Comparison of ENCODE assay signal across 30 cellular contexts in genomic region chr1:230351983-230352382, GRCh38.
"Had no signal": no experiment of that assay in that cellular context is flagged by ENCODE, and none has a peak within 500 bp of the region (broad histone marks: within the 10 kb centered on the region; RNA-seq: fewer than 3 reads in every experiment).

No MANE protein-coding gene starts in this region.

- H3K9me3 ChIP-seq: lower lobe of right lung, pancreas, prostate gland, sigmoid colon, spleen, tibial nerve, uterus had no signal

- H3K4me3 Mint-ChIP-seq: immature natural killer cell; naive thymus-derived CD8-positive, alpha-beta T cell; nephron; neural crest cell; stimulated activated memory B cell treated with anti-CD40 and anti-IgM and Interleukin-4, amounts not matched to agents 10 μg/mL and 1 μg/mL and 100 μg/mL, for 72 hours; stimulated activated naive CD8-positive, alpha-beta T cell treated with anti-CD3 and anti-CD28 coated beads, Interleukin-15, amount 100 ng/mL, for 72 hours; type B pancreatic cell had no signal

- H3K27ac ChIP-seq: lower lobe of right lung, pancreas, prostate gland, sigmoid colon, spleen, tibial nerve, uterus had no signal

- H3K36me3 ChIP-seq: lower lobe of right lung, pancreas, prostate gland, sigmoid colon, spleen, tibial nerve, uterus had no signal

- ATAC-seq: left ventricle myocardium superior; lower lobe of right lung; naive thymus-derived CD8-positive, alpha-beta T cell; pancreas; right cardiac atrium; stimulated activated memory B cell treated with anti-CD40 and anti-IgM and Interleukin-4, amounts not matched to agents 10 μg/mL and 1 μg/mL and 100 μg/mL, for 72 hours; stimulated activated naive CD8-positive, alpha-beta T cell treated with anti-CD3 and anti-CD28 coated beads, Interleukin-15, amount 100 ng/mL, for 72 hours had no signal

- DNase-seq: hypothalamus; immature natural killer cell; kidney; left ventricle myocardium superior; lower lobe of right lung; mammary epithelial cell; mesenchymal stem cell; naive thymus-derived CD8-positive, alpha-beta T cell; nucleus accumbens; pancreas; posterior cingulate gyrus; right cardiac atrium; sigmoid colon; small intestine; spleen; stimulated activated CD4-positive, alpha-beta T cell treated with anti-CD3 and anti-CD28 coated beads, Interleukin-1b, Interleukin-23, amount 100 ng/mL, for 48 hours; stimulated activated CD4-positive, alpha-beta T cell treated with anti-CD3 and anti-CD28 coated beads, Interleukin-2, amount 100 ng/mL, for 48 hours; stimulated activated CD4-positive, alpha-beta T cell treated with anti-CD3 and anti-CD28 coated beads, Interleukin-4, amount 100 ng/mL, for 4 hours; stimulated activated CD8-positive, alpha-beta memory T cell treated with anti-CD3 and anti-CD28 coated beads, Interleukin-4, amount 100 ng/mL, for 48 hours; stimulated activated naive CD4-positive, alpha-beta T cell treated with Interleukin-2 at 50 U/mL for 16 hours; stimulated activated naive CD8-positive, alpha-beta T cell treated with anti-CD3 and anti-CD28 coated beads, Interleukin-15, amount 100 ng/mL, for 72 hours; substantia nigra; uterus had no signal

- H3K27me3 ChIP-seq: pancreas, sigmoid colon, spleen, tibial nerve, uterus had no signal

- H3K4me1 Mint-ChIP-seq: immature natural killer cell; nephron; stimulated activated memory B cell treated with anti-CD40 and anti-IgM and Interleukin-4, amounts not matched to agents 10 μg/mL and 1 μg/mL and 100 μg/mL, for 72 hours; stimulated activated naive CD8-positive, alpha-beta T cell treated with anti-CD3 and anti-CD28 coated beads, Interleukin-15, amount 100 ng/mL, for 72 hours had no signal

- H3K4me3 ChIP-seq: lower lobe of right lung, pancreas, prostate gland, sigmoid colon, spleen, tibial nerve, uterus had no signal

- H3K27me3 Mint-ChIP-seq: type B pancreatic cell had no signal

- H3K36me3 Mint-ChIP-seq: immature natural killer cell; naive thymus-derived CD8-positive, alpha-beta T cell; stimulated activated memory B cell treated with anti-CD40 and anti-IgM and Interleukin-4, amounts not matched to agents 10 μg/mL and 1 μg/mL and 100 μg/mL, for 72 hours had no signal

- FAIRE-seq: islet of Langerhans, pancreas, small intestine had no signal

- H3K9me3 Mint-ChIP-seq: immature natural killer cell; naive thymus-derived CD8-positive, alpha-beta T cell; nephron; neural crest cell; stimulated activated memory B cell treated with anti-CD40 and anti-IgM and Interleukin-4, amounts not matched to agents 10 μg/mL and 1 μg/mL and 100 μg/mL, for 72 hours; stimulated activated naive CD8-positive, alpha-beta T cell treated with anti-CD3 and anti-CD28 coated beads, Interleukin-15, amount 100 ng/mL, for 72 hours; type B pancreatic cell had no signal

- H3K27ac Mint-ChIP-seq: immature natural killer cell; nephron; stimulated activated memory B cell treated with anti-CD40 and anti-IgM and Interleukin-4, amounts not matched to agents 10 μg/mL and 1 μg/mL and 100 μg/mL, for 72 hours; stimulated activated naive CD8-positive, alpha-beta T cell treated with anti-CD3 and anti-CD28 coated beads, Interleukin-15, amount 100 ng/mL, for 72 hours; type B pancreatic cell had no signal

- H3K4me1 ChIP-seq: lower lobe of right lung, prostate gland, sigmoid colon, spleen, tibial nerve, uterus had no signal
